In the genomic region with DNA sequence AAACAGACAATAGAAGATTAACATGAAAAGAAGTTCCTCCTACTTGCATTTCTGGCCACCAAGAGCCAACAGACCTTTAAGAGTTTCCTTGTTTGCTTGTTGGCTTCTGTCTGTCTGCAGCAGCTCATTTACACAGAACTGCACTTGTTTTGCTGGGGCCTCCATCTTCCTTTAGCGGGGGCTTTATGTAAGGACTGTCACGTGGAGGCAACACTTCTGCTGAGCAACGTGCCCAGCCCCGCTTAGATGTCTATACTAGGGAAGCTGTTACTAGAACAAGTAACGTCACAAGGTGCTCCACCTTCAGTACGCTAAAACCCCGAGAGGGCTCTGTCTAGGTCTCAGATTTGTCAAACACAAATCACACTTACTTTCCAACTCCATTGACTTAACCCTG, we compare ENCODE assay signal across 32 cellular contexts.
"Had no signal": no experiment of that assay in that cellular context is flagged by ENCODE, and none has a peak within 500 bp of the region (broad histone marks: within the 10 kb centered on the region; RNA-seq: fewer than 3 reads in every experiment).

No MANE protein-coding gene starts in this region.

- H3K36me3 ChIP-seq: adrenal gland, ascending aorta, cardiac muscle cell, gastroesophageal sphincter, heart left ventricle, right lobe of liver, transverse colon had no signal

- ATAC-seq: effector memory CD8-positive, alpha-beta T cell; gastroesophageal sphincter; heart left ventricle; naive thymus-derived CD8-positive, alpha-beta T cell; right lobe of liver had no signal

- H3K27ac Mint-ChIP-seq: activated naive CD4-positive, alpha-beta T cell treated with anti-CD3 and anti-CD28 coated beads for 36 hours; activated naive CD8-positive, alpha-beta T cell treated with anti-CD3 and anti-CD28 coated beads for 36 hours; activated T-helper 1 cell treated with anti-CD3 and anti-CD28 coated beads, Interleukin-12 subunit alpha, Interleukin-12 subunit beta, Interleukin-2, Interleukin-4 antibody, amounts not matched to agents 30 ng/mL and 10 ng/mL and 1 ng/mL, durations not matched to agents 14 hours and 24 hours and 36 hours; effector memory CD8-positive, alpha-beta T cell; immature natural killer cell; naive thymus-derived CD8-positive, alpha-beta T cell; T-helper 1 cell treated with Interleukin-12 subunit alpha and Interleukin-12 subunit beta and Interleukin-4 antibody, amounts not matched to agents 30 μg/mL and 1 μg/mL, for 36 hours had no signal

- FAIRE-seq: endothelial cell of umbilical vein, TTC549, urothelium cell line had no signal

- H3K4me1 Mint-ChIP-seq: activated naive CD8-positive, alpha-beta T cell treated with anti-CD3 and anti-CD28 coated beads for 36 hours; brain; immature natural killer cell had no signal

- H3K4me3 Mint-ChIP-seq: activated naive CD4-positive, alpha-beta T cell treated with anti-CD3 and anti-CD28 coated beads for 36 hours; activated naive CD8-positive, alpha-beta T cell treated with anti-CD3 and anti-CD28 coated beads for 36 hours; activated T-helper 1 cell treated with anti-CD3 and anti-CD28 coated beads, Interleukin-12 subunit alpha, Interleukin-12 subunit beta, Interleukin-2, Interleukin-4 antibody, amounts not matched to agents 30 ng/mL and 10 ng/mL and 1 ng/mL, durations not matched to agents 14 hours and 24 hours and 36 hours; brain; effector memory CD8-positive, alpha-beta T cell; immature natural killer cell; naive thymus-derived CD8-positive, alpha-beta T cell; T-helper 1 cell treated with Interleukin-12 subunit alpha and Interleukin-12 subunit beta and Interleukin-4 antibody, amounts not matched to agents 30 μg/mL and 1 μg/mL, for 36 hours had no signal

- DNase-seq: activated CD4-positive, alpha-beta T cell treated with anti-CD3 and anti-CD28 coated beads for 4 hours; activated CD4-positive, alpha-beta T cell treated with anti-CD3 and anti-CD28 coated beads, Interleukin-2, amount 50 U/mL, for 48 hours; activated CD8-positive, alpha-beta memory T cell treated with anti-CD3 and anti-CD28 coated beads for 24 hours; activated CD8-positive, alpha-beta memory T cell treated with anti-CD3 and anti-CD28 coated beads, Interleukin-2, amount 50 U/mL, for 4 hours; activated effector memory CD4-positive, alpha-beta T cell treated with anti-CD3 and anti-CD28 coated beads, Interleukin-2, amount 50 U/mL, for 16 hours; activated naive CD4-positive, alpha-beta T cell treated with anti-CD3 and anti-CD28 coated beads for 36 hours; activated naive CD8-positive, alpha-beta T cell treated with anti-CD3 and anti-CD28 coated beads for 36 hours; activated T-cell treated with anti-CD3 and anti-CD28 coated beads, Interleukin-2, amount 50 U/mL, for 1 hour; adrenal gland; effector memory CD8-positive, alpha-beta T cell; heart left ventricle; immature natural killer cell; midbrain; naive thymus-derived CD8-positive, alpha-beta T cell; right lobe of liver; stimulated activated CD4-positive, alpha-beta T cell treated with anti-CD3 and anti-CD28 coated beads, Interleukin-2, amount 100 ng/mL, for 48 hours; stimulated activated naive CD4-positive, alpha-beta T cell treated with Interleukin-2 at 50 U/mL for 16 hours; T-helper 9 cell; testis; transverse colon had no signal

- H3K4me1 ChIP-seq: adrenal gland, ascending aorta, gastroesophageal sphincter, heart left ventricle, right lobe of liver, testis, transverse colon had no signal

- H3K4me3 ChIP-seq: adrenal gland, ascending aorta, cardiac muscle cell, coronary artery, dorsolateral prefrontal cortex, gastroesophageal sphincter, heart left ventricle, right lobe of liver, testis, transverse colon had no signal

- H3K9me3 Mint-ChIP-seq: activated naive CD4-positive, alpha-beta T cell treated with anti-CD3 and anti-CD28 coated beads for 36 hours; activated naive CD8-positive, alpha-beta T cell treated with anti-CD3 and anti-CD28 coated beads for 36 hours; activated T-helper 1 cell treated with anti-CD3 and anti-CD28 coated beads, Interleukin-12 subunit alpha, Interleukin-12 subunit beta, Interleukin-2, Interleukin-4 antibody, amounts not matched to agents 30 ng/mL and 10 ng/mL and 1 ng/mL, durations not matched to agents 14 hours and 24 hours and 36 hours; brain; effector memory CD8-positive, alpha-beta T cell; immature natural killer cell; naive thymus-derived CD8-positive, alpha-beta T cell; T-helper 1 cell treated with Interleukin-12 subunit alpha and Interleukin-12 subunit beta and Interleukin-4 antibody, amounts not matched to agents 30 μg/mL and 1 μg/mL, for 36 hours had no signal

- H3K9me3 ChIP-seq: adrenal gland, ascending aorta, gastroesophageal sphincter, heart left ventricle, right lobe of liver, testis, transverse colon had no signal

- H3K27me3 ChIP-seq: adrenal gland, ascending aorta, right lobe of liver, testis had no signal

- H3K36me3 Mint-ChIP-seq: activated naive CD8-positive, alpha-beta T cell treated with anti-CD3 and anti-CD28 coated beads for 36 hours; immature natural killer cell; naive thymus-derived CD8-positive, alpha-beta T cell had no signal

- H3K27ac ChIP-seq: adrenal gland, ascending aorta, cardiac muscle cell, coronary artery, gastroesophageal sphincter, heart left ventricle, right lobe of liver, testis, transverse colon, VCaP had no signal
